ENCODE assay signal across 27 cellular contexts in genomic region chr5:29897916-29898315, GRCh38.
DNase-seq lines count a peak whose midpoint lies in the region; ATAC-seq lines count a peak whose summit lies in the region.
"Had no signal": no experiment of that assay in that cellular context is flagged by ENCODE, and none has a peak within 500 bp of the region (broad histone marks: within the 10 kb centered on the region; RNA-seq: fewer than 3 reads in every experiment).

No MANE protein-coding gene starts in this region.

- ATAC-seq in activated CD4-positive, CD25-positive, alpha-beta regulatory T cell treated with anti-CD3 and anti-CD28 coated beads, Interleukin-2, amount 50 U/mL, for 24 hours, result no peak
- ATAC-seq: HepG2, K562, Panc1, T-cell had no signal

- H2AFZ ChIP-seq in neuronal stem cell (ENCODE audit: low read length), result peak overlapping the region; percentile 66

- H2AK5ac ChIP-seq in neuronal stem cell (ENCODE audit: low read depth, low read length), result no peak overlapping the region

- H2BK120ac ChIP-seq in neuronal stem cell (ENCODE audit: low read depth, low read length), result no peak overlapping the region

- H3K14ac ChIP-seq in neuronal stem cell (ENCODE audit: low read length), result no peak overlapping the region

- no peaks in the 10 kb centered on the region for H3K9me3 ChIP-seq in HUES48 (ENCODE audit: control insufficient read depth, insufficient read depth, low read length)
- no peaks in the 10 kb centered on the region for H3K9me3 ChIP-seq in neuronal stem cell (replicated peaks in 1 of 2; ENCODE audit: control insufficient read depth in 2 of 2, insufficient read depth in 1 of 2, low read depth in 1 of 2, low read length in 2 of 2)
- H3K9me3 ChIP-seq: BLaER1 treated with 17β-estradiol and CSF1 and Interleukin-3, amounts not matched to agents 10 nM and 100 nM; Caco-2 had no signal

- H3K36me3 ChIP-seq in HUES48 (ENCODE audit: control insufficient read depth, insufficient read depth, low read length), result no peaks in the 10 kb centered on the region
- H3K36me3 ChIP-seq in neuronal stem cell (replicated peaks in 1 of 2; ENCODE audit: control insufficient read depth in 2 of 2, insufficient read depth in 2 of 2, low read length in 2 of 2), result no peaks in the 10 kb centered on the region
- H3K36me3 ChIP-seq: BLaER1 treated with 17β-estradiol and CSF1 and Interleukin-3, amounts not matched to agents 10 nM and 100 nM had no signal

- H3K27ac ChIP-seq in HUES48 (ENCODE audit: low read depth, low read length) (peak overlapping the region; percentile 21), neuronal stem cell (replicated peaks; ENCODE audit: low read length) (peak overlapping the region; percentile 40)
- H3K27ac ChIP-seq: BLaER1 treated with 17β-estradiol and CSF1 and Interleukin-3, amounts not matched to agents 10 nM and 100 nM had no signal

- no peak overlapping the region for H2BK12ac ChIP-seq in neuronal stem cell (ENCODE audit: low read length)

- no peak overlapping the region for H2BK5ac ChIP-seq in neuronal stem cell (ENCODE audit: low read length)

- no peak overlapping the region for H3K4me3 ChIP-seq in HUES48 (ENCODE audit: low read depth, low read length)
- no peak overlapping the region for H3K4me3 ChIP-seq in neuronal stem cell (ENCODE audit: low read length in 2 of 2)
- H3K4me3 ChIP-seq: BLaER1 treated with 17β-estradiol and CSF1 and Interleukin-3, amounts not matched to agents 10 nM and 100 nM; K562 had no signal

- H4K91ac ChIP-seq in neuronal stem cell (ENCODE audit: low read depth, low read length, poor library complexity), result no peak overlapping the region

- no peak overlapping the region for H4K8ac ChIP-seq in neuronal stem cell (ENCODE audit: low read depth, low read length)

- no peaks in the 10 kb centered on the region for H3K27me3 ChIP-seq in HUES48 (ENCODE audit: control insufficient read depth, insufficient read depth, low read length)
- no peaks in the 10 kb centered on the region for H3K27me3 ChIP-seq in neuronal stem cell (ENCODE audit: control insufficient read depth in 3 of 3, insufficient read depth in 3 of 3, low read depth in 1 of 3, low read length in 3 of 3)
- H3K27me3 ChIP-seq: BLaER1 treated with 17β-estradiol and CSF1 and Interleukin-3, amounts not matched to agents 10 nM and 100 nM had no signal

- H2BK15ac ChIP-seq in neuronal stem cell (ENCODE audit: low read length), result no peak overlapping the region

- H3K18ac ChIP-seq in neuronal stem cell (ENCODE audit: low read length), result no peak overlapping the region

- DNase-seq in NCI-H345 treated with DMSO at 0.1 percent for 48 hours (lab: John Stamatoyannopoulos, UW; ENCODE audit: unreplicated experiment), result peak; percentile 2
- peak; percentile 2 for DNase-seq in foreskin melanocyte
- peak; percentile 64 for DNase-seq in neuronal stem cell (ENCODE audit: low spot score)
- no peak for DNase-seq in 8988T
- DNase-seq in activated CD4-positive, CD25-positive, alpha-beta regulatory T cell treated with anti-CD3 and anti-CD28 coated beads, Interleukin-2, amount 50 U/mL, for 72 hours, result no peak
- DNase-seq: ACHN; Caco-2; CD4-positive, alpha-beta memory T cell; DMS153; EL; GF-D8; MM.1S; NCI-H1048; NCI-H1436; NCI-H2029; NCI-H2171; NCI-H446 treated with DMSO at 0.1 percent for 48 hours; NCI-H774; NK-92 treated with Interleukin-12 subunit alpha and Interleukin-12 subunit beta, amount 100 ng/mL, for 24 hours; SIG-M5; T-cell had no signal

- H3K4me1 ChIP-seq in HUES48 (ENCODE audit: control insufficient read depth, insufficient read depth, low read length) (peaks cover 9% of the 10 kb centered on the region), neuronal stem cell (ENCODE audit: control insufficient read depth in 2 of 2, insufficient read depth in 1 of 2, low read depth in 1 of 2, low read length in 2 of 2) (peaks cover 0 to 9% of the 10 kb centered on the region in 2 donors)
- H3K4me1 ChIP-seq: Caco-2 had no signal

- H3K4ac ChIP-seq in neuronal stem cell (ENCODE audit: low read length), result no peak overlapping the region

- no peak overlapping the region for H3K23ac ChIP-seq in neuronal stem cell (ENCODE audit: low read depth, low read length, poor library complexity)

- H3K79me1 ChIP-seq in neuronal stem cell (ENCODE audit: low read depth, low read length), result no peaks in the 10 kb centered on the region

- H3K9ac ChIP-seq in HUES48 (ENCODE audit: low read depth, low read length) (no peak overlapping the region), neuronal stem cell (ENCODE audit: low read depth, low read length, poor library complexity) (no peak overlapping the region)
- H3K9ac ChIP-seq: BLaER1 treated with 17β-estradiol and CSF1 and Interleukin-3, amounts not matched to agents 10 nM and 100 nM had no signal

- H3K4me2 ChIP-seq in neuronal stem cell (ENCODE audit: insufficient read depth, low read length, poor library complexity, severe bottlenecking), result no peak overlapping the region
- H3K4me2 ChIP-seq: BLaER1 treated with 17β-estradiol and CSF1 and Interleukin-3, amounts not matched to agents 10 nM and 100 nM had no signal

Comparison
In these comparisons a context has a peak if more than half of its experiments do, and no peak if none do; other contexts are left out.
1. DNase-seq: peak in NCI-H345 treated with DMSO at 0.1 percent for 48 hours (single experiment), foreskin melanocyte (single experiment) and neuronal stem cell (single experiment); none in 8988T (single experiment) and activated CD4-positive, CD25-positive, alpha-beta regulatory T cell treated with anti-CD3 and anti-CD28 coated beads, Interleukin-2, amount 50 U/mL, for 72 hours (single experiment).